In genomic region chr22:37807410-37808293, GRCh38 we compare ENCODE assay signal across 1 cellular context.
TF ChIP-seq lines count a peak whose summit lies in the region.

GCAT (plus strand) TSS chr22:37807934; CDS start chr22:37807968, 34 bp downstream.

TF ChIP-seq in HepG2, 621 proteins besides CTCF, POLR2A, EP300 and RAD21 (continued from another document and continues in another):
- TF ChIP-seq ZGPAT (CRISPR knock-in tag; IDR thresholded peaks at IDR 0.05) (peak; percentile 89), FOSL2 (CRISPR knock-in tag; IDR thresholded peaks at IDR 0.05) (peak; percentile 29), YEATS4 (CRISPR knock-in tag; IDR thresholded peaks at IDR 0.05; ENCODE audit: borderline replicate concordance) (peak; percentile 71; the same call in 1 of the 2 replicates), CBX2 (IDR thresholded peaks at IDR 0.05; ENCODE audit: low read depth, low read length) (no peak), CBX2 (CRISPR knock-in tag; IDR thresholded peaks at IDR 0.05; ENCODE audit: low read depth) (no peak), NCOA2 (CRISPR knock-in tag; IDR thresholded peaks at IDR 0.05) (peak; percentile 50), JUND (CRISPR knock-in tag; IDR thresholded peaks at IDR 0.05) (no peak), ZNF616 (CRISPR knock-in tag; IDR thresholded peaks at IDR 0.05; ENCODE audit: low read depth) (0 out of 2 replicates have a peak, but pooled peaks have one; percentile 18), MAFF (IDR thresholded peaks at IDR 0.05; ENCODE audit: low read depth, low read length) (no peak), GTF3A (CRISPR knock-in tag; conservative IDR thresholded peaks at IDR 0.05) (no peak), ZNF17 (CRISPR knock-in tag; IDR thresholded peaks at IDR 0.05) (no peak), DNMT1 (CRISPR knock-in tag; IDR thresholded peaks at IDR 0.05) (peak; percentile 47; the same call in 1 of the 2 replicates), NFAT5 (CRISPR knock-in tag; IDR thresholded peaks at IDR 0.05) (0 out of 2 replicates have a peak, but pooled peaks have one; percentile 47), ZNF326 (CRISPR knock-in tag; IDR thresholded peaks at IDR 0.05; ENCODE audit: borderline replicate concordance) (peak; percentile 98), MIXL1 (CRISPR knock-in tag; IDR thresholded peaks at IDR 0.05) (0 out of 2 replicates have a peak, but pooled peaks have one; percentile 34), ZNF674 (CRISPR knock-in tag; IDR thresholded peaks at IDR 0.05; ENCODE audit: low read depth) (peak; percentile 86; the same call in 1 of the 2 replicates), MXD4 (CRISPR knock-in tag; IDR thresholded peaks at IDR 0.05) (peak; percentile 88), RBFOX2 (IDR thresholded peaks at IDR 0.05; ENCODE audit: low read depth, low read length) (peak; percentile 100), ZSCAN31 (CRISPR knock-in tag; IDR thresholded peaks at IDR 0.05; ENCODE audit: low read depth) (peak; percentile 69; the same call in 1 of the 2 replicates), PATZ1 (CRISPR knock-in tag; IDR thresholded peaks at IDR 0.05) (peak; percentile 76), ZBTB10 (CRISPR knock-in tag; IDR thresholded peaks at IDR 0.05; ENCODE audit: borderline replicate concordance) (peak; percentile 99), ZNF234 (CRISPR knock-in tag; conservative IDR thresholded peaks at IDR 0.05) (no peak), RBAK (CRISPR knock-in tag; IDR thresholded peaks at IDR 0.05) (no peak), ZNF563 (CRISPR knock-in tag; IDR thresholded peaks at IDR 0.05) (peak; percentile 54; the same call in 1 of the 2 replicates), ZNF644 (CRISPR knock-in tag; IDR thresholded peaks at IDR 0.05; ENCODE audit: low read depth) (no peak), CHD4 (IDR thresholded peaks at IDR 0.05; ENCODE audit: borderline replicate concordance, low read length) (no peak), ZMYM2 (CRISPR knock-in tag; IDR thresholded peaks at IDR 0.05) (0 out of 2 replicates have a peak, but pooled peaks have one; percentile 36), CHCHD3 (CRISPR knock-in tag; IDR thresholded peaks at IDR 0.05) (no peak), SPEN (CRISPR knock-in tag; IDR thresholded peaks at IDR 0.05; ENCODE audit: low read depth) (peak; percentile 82; the same call in 1 of the 2 replicates), ZNF431 (CRISPR knock-in tag; IDR thresholded peaks at IDR 0.05; ENCODE audit: borderline replicate concordance, low read depth) (peak; percentile 71; the same call in 1 of the 2 replicates)
- TF ChIP-seq, protein P1, sequence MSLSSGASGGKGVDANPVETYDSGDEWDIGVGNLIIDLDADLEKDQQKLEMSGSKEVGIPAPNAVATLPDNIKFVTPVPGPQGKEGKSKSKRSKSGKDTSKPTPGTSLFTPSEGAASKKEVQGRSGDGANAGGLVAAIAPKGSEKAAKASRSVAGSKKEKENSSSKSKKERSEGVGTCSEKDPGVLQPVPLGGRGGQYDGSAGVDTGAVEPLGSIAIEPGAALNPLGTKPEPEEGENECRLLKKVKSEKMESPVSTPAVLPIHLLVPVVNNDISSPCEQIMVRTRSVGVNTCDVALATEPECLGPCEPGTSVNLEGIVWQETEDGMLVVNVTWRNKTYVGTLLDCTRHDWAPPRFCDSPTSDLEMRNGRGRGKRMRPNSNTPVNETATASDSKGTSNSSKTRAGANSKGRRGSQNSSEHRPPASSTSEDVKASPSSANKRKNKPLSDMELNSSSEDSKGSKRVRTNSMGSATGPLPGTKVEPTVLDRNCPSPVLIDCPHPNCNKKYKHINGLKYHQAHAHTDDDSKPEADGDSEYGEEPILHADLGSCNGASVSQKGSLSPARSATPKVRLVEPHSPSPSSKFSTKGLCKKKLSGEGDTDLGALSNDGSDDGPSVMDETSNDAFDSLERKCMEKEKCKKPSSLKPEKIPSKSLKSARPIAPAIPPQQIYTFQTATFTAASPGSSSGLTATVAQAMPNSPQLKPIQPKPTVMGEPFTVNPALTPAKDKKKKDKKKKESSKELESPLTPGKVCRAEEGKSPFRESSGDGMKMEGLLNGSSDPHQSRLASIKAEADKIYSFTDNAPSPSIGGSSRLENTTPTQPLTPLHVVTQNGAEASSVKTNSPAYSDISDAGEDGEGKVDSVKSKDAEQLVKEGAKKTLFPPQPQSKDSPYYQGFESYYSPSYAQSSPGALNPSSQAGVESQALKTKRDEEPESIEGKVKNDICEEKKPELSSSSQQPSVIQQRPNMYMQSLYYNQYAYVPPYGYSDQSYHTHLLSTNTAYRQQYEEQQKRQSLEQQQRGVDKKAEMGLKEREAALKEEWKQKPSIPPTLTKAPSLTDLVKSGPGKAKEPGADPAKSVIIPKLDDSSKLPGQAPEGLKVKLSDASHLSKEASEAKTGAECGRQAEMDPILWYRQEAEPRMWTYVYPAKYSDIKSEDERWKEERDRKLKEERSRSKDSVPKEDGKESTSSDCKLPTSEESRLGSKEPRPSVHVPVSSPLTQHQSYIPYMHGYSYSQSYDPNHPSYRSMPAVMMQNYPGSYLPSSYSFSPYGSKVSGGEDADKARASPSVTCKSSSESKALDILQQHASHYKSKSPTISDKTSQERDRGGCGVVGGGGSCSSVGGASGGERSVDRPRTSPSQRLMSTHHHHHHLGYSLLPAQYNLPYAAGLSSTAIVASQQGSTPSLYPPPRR (CRISPR knock-in tag; IDR thresholded peaks at IDR 0.05; ENCODE audit: borderline replicate concordance), result peak; percentile 6; the same call in 1 of the 2 replicates
- TF ChIP-seq, protein P2, sequence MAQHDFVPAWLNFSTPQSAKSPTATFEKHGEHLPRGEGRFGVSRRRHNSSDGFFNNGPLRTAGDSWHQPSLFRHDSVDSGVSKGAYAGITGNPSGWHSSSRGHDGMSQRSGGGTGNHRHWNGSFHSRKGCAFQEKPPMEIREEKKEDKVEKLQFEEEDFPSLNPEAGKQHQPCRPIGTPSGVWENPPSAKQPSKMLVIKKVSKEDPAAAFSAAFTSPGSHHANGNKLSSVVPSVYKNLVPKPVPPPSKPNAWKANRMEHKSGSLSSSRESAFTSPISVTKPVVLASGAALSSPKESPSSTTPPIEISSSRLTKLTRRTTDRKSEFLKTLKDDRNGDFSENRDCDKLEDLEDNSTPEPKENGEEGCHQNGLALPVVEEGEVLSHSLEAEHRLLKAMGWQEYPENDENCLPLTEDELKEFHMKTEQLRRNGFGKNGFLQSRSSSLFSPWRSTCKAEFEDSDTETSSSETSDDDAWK (CRISPR knock-in tag; IDR thresholded peaks at IDR 0.05), result no peak
- TF ChIP-seq, protein P3, sequence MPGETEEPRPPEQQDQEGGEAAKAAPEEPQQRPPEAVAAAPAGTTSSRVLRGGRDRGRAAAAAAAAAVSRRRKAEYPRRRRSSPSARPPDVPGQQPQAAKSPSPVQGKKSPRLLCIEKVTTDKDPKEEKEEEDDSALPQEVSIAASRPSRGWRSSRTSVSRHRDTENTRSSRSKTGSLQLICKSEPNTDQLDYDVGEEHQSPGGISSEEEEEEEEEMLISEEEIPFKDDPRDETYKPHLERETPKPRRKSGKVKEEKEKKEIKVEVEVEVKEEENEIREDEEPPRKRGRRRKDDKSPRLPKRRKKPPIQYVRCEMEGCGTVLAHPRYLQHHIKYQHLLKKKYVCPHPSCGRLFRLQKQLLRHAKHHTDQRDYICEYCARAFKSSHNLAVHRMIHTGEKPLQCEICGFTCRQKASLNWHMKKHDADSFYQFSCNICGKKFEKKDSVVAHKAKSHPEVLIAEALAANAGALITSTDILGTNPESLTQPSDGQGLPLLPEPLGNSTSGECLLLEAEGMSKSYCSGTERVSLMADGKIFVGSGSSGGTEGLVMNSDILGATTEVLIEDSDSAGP (CRISPR knock-in tag; IDR thresholded peaks at IDR 0.05; ENCODE audit: borderline replicate concordance), result peak; percentile 87
- TF ChIP-seq, protein P4, sequence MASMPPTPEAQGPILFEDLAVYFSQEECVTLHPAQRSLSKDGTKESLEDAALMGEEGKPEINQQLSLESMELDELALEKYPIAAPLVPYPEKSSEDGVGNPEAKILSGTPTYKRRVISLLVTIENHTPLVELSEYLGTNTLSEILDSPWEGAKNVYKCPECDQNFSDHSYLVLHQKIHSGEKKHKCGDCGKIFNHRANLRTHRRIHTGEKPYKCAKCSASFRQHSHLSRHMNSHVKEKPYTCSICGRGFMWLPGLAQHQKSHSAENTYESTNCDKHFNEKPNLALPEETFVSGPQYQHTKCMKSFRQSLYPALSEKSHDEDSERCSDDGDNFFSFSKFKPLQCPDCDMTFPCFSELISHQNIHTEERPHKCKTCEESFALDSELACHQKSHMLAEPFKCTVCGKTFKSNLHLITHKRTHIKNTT (CRISPR knock-in tag; IDR thresholded peaks at IDR 0.05), result no peak
- TF ChIP-seq, protein P5, sequence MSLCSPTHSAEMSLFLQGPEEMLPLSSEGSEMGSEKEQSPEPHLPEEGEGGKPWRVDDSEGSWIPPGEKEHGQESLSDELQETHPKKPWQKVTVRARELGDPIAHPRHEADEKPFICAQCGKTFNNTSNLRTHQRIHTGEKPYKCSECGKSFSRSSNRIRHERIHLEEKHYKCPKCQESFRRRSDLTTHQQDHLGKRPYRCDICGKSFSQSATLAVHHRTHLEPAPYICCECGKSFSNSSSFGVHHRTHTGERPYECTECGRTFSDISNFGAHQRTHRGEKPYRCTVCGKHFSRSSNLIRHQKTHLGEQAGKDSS (CRISPR knock-in tag; IDR thresholded peaks at IDR 0.05; ENCODE audit: borderline replicate concordance, low read depth), result peak; percentile 77; the same call in 1 of the 2 replicates
